Comparison of ENCODE assay signal across 1 cellular context in genomic region chr16:88353232-88353631, GRCh38.
TF ChIP-seq lines count a peak whose summit lies in the region.

No MANE protein-coding gene starts in this region.

TF ChIP-seq in HEK293, 187 proteins besides CTCF, POLR2A, EP300 and RAD21 (continued from another document):
- no peak for TF ChIP-seq ZNF518A (tag by site-specific recombination; conservative IDR thresholded peaks at IDR 0.05; ENCODE audit: low read depth)
- TF ChIP-seq ZNF350 (tag by site-specific recombination; IDR thresholded peaks at IDR 0.05) = no peak
- TF ChIP-seq ZNF280C (tag by site-specific recombination; IDR thresholded peaks at IDR 0.05) = no peak
- peak; percentile 60 for TF ChIP-seq ZNF623 (tag by site-specific recombination; IDR thresholded peaks at IDR 0.05)
